In genomic region chr17:7067198-7067597, GRCh38 we compare ENCODE assay signal across 9 cellular contexts. TPM values are rescaled to one million over a fixed set of nuclear protein-coding genes. Genes with fewer than 3 reads are reported as not detected.
"Had no signal": no experiment of that assay in that cellular context is flagged by ENCODE, and none has a peak within 500 bp of the region (broad histone marks: within the 10 kb centered on the region; RNA-seq: fewer than 3 reads in every experiment).

No MANE protein-coding gene starts in this region.

- H3K4me3 ChIP-seq: GM12878 had no signal

- DNase-seq: GDM1, GF-D8 had no signal

- FAIRE-seq: G401.6, GM12878, GM12891, GM12892, GM18507, GM19239 had no signal

- ATAC-seq: GM12878 had no signal

RNA-seq across cellular contexts. Expression of gene CLEC10A, which starts 12.9 kb away (rescaled TPM):
- total RNA-seq: G401, GM12878 had no signal
- polyA plus RNA-seq: GM12878 had no signal

RNA-seq across cellular contexts. Expression of gene SLC16A11, which starts 23.3 kb away (rescaled TPM):
- total RNA-seq: G401 had no signal

RNA-seq across cellular contexts. Expression of gene BCL6B, which starts 44.3 kb away (rescaled TPM):
- total RNA-seq: G401 had no signal

RNA-seq across cellular contexts. Expression of gene ASGR2, which starts 47.4 kb away (rescaled TPM):
- total RNA-seq: G401, GM12878 had no signal
- polyA plus RNA-seq: GM12878 had no signal
